ENCODE assay signal across 11 cellular contexts in the genomic region with DNA sequence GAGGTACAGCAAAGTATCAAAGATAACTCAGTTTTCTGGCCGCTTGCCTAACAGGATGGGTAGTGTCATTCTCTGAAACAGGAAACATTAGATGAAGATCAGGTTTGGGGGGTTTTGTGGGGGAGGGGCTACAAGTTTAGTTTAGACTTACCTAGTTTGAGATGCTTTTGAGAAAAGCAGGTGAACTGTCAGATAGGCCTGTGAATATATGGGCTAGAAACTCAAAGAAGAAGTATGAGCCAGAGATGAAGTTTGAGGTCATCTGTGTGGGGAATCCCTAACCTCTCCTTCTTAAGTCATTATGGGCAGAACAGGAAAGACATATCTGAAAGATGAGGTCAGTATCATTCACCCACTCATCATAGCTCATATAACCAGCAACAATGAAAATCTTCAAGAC. TPM values are rescaled to one million over a fixed set of nuclear protein-coding genes. Genes with fewer than 3 reads are reported as not detected.
DNase-seq lines count a peak whose midpoint lies in the region; ATAC-seq and TF ChIP-seq lines count a peak whose summit lies in the region.
"Had no signal": no experiment of that assay in that cellular context is flagged by ENCODE, and none has a peak within 500 bp of the region (broad histone marks: within the 10 kb centered on the region; RNA-seq: fewer than 3 reads in every experiment).

No MANE protein-coding gene starts in this region.

- intact Hi-C loops in activated naive CD4-positive, alpha-beta T cell treated with anti-CD3 and anti-CD28 coated beads for 36 hours (cut with micrococcal nuclease) = loop anchor here (1.0 to 2.0 kb wide), 3 partner anchors 14 to 76 kb away; partner anchors contain the start of genes LAYN and SIK2
- intact Hi-C loops in PC-3 (cut with micrococcal nuclease) = no loop called here

- peaks cover 3% of the 10 kb centered on the region for H3K27me3 Mint-ChIP-seq in activated naive CD4-positive, alpha-beta T cell treated with anti-CD3 and anti-CD28 coated beads for 36 hours (ENCODE audit: low read depth)
- H3K27me3 Mint-ChIP-seq in activated naive CD4-positive, alpha-beta T cell treated with anti-CD3 and anti-CD28 coated beads, Interleukin-2, amount 10 ng/mL, durations not matched to agents 7 days and 5 days = no peaks in the 10 kb centered on the region
- no peaks in the 10 kb centered on the region for H3K27me3 Mint-ChIP-seq in stimulated activated naive CD8-positive, alpha-beta T cell treated with anti-CD3 and anti-CD28 coated beads, Interleukin-15, amount 100 ng/mL, for 72 hours
- H3K27me3 Mint-ChIP-seq in progenitor cell of endocrine pancreas = peaks cover 11% of the 10 kb centered on the region

- H3K4me3 ChIP-seq in PC-3 (ENCODE audit: low read length) = no peak overlapping the region

- H3K4me1 Mint-ChIP-seq in activated naive CD4-positive, alpha-beta T cell treated with anti-CD3 and anti-CD28 coated beads for 36 hours (ENCODE audit: low read depth) = peaks cover 72% of the 10 kb centered on the region
- peaks cover 22% of the 10 kb centered on the region for H3K4me1 Mint-ChIP-seq in activated naive CD4-positive, alpha-beta T cell treated with anti-CD3 and anti-CD28 coated beads, Interleukin-2, amount 10 ng/mL, durations not matched to agents 7 days and 5 days
- peaks cover 70% of the 10 kb centered on the region for H3K4me1 Mint-ChIP-seq in stimulated activated naive CD8-positive, alpha-beta T cell treated with anti-CD3 and anti-CD28 coated beads, Interleukin-15, amount 100 ng/mL, for 72 hours
- no peaks in the 10 kb centered on the region for H3K4me1 Mint-ChIP-seq in progenitor cell of endocrine pancreas (ENCODE audit: low read depth)

- no peaks in the 10 kb centered on the region for H4K20me1 ChIP-seq in PC-3 (ENCODE audit: low read length)

- POLR2A ChIA-PET in PC-3 (lab: Charles Lee; ENCODE audit: unreplicated experiment) = no interaction called here

- no peaks in the 10 kb centered on the region for H3K9me3 Mint-ChIP-seq in activated naive CD4-positive, alpha-beta T cell treated with anti-CD3 and anti-CD28 coated beads for 36 hours
- H3K9me3 Mint-ChIP-seq in activated naive CD4-positive, alpha-beta T cell treated with anti-CD3 and anti-CD28 coated beads, Interleukin-2, amount 10 ng/mL, durations not matched to agents 7 days and 5 days = no peaks in the 10 kb centered on the region
- H3K9me3 Mint-ChIP-seq in stimulated activated naive CD8-positive, alpha-beta T cell treated with anti-CD3 and anti-CD28 coated beads, Interleukin-15, amount 100 ng/mL, for 72 hours = no peaks in the 10 kb centered on the region
- no peaks in the 10 kb centered on the region for H3K9me3 Mint-ChIP-seq in progenitor cell of endocrine pancreas (ENCODE audit: low read depth)

- no peaks in the 10 kb centered on the region for H3K79me2 ChIP-seq in PC-3 (ENCODE audit: low read length)

- H3K4me3 Mint-ChIP-seq in activated naive CD4-positive, alpha-beta T cell treated with anti-CD3 and anti-CD28 coated beads for 36 hours = no peak overlapping the region
- H3K4me3 Mint-ChIP-seq in activated naive CD4-positive, alpha-beta T cell treated with anti-CD3 and anti-CD28 coated beads, Interleukin-2, amount 10 ng/mL, durations not matched to agents 7 days and 5 days = no peak overlapping the region
- H3K4me3 Mint-ChIP-seq in stimulated activated naive CD8-positive, alpha-beta T cell treated with anti-CD3 and anti-CD28 coated beads, Interleukin-15, amount 100 ng/mL, for 72 hours = peak overlapping the region; percentile 36 to 44
- no peak overlapping the region for H3K4me3 Mint-ChIP-seq in progenitor cell of endocrine pancreas (ENCODE audit: low read depth)

- CTCF ChIA-PET in activated naive CD4-positive, alpha-beta T cell treated with anti-CD3 and anti-CD28 coated beads for 36 hours (lab: Charles Lee) = interaction anchor here (1.0 kb wide), 1 partner anchor 13 kb away, joined by 3 read pairs; no protein-coding TSS in a partner anchor
- CTCF ChIA-PET in activated naive CD4-positive, alpha-beta T cell treated with anti-CD3 and anti-CD28 coated beads, Interleukin-2, amount 10 ng/mL, durations not matched to agents 7 days and 5 days (lab: Charles Lee) = no interaction called here
- CTCF ChIA-PET in PC-3 (lab: Charles Lee) = interaction anchor here (0.6 to 1.2 kb wide), 2 partner anchors 71 to 72 kb away, joined by 3 read pairs; no protein-coding TSS in a partner anchor

- no peaks in the 10 kb centered on the region for H3K36me3 Mint-ChIP-seq in activated naive CD4-positive, alpha-beta T cell treated with anti-CD3 and anti-CD28 coated beads for 36 hours (ENCODE audit: low read depth)
- H3K36me3 Mint-ChIP-seq in activated naive CD4-positive, alpha-beta T cell treated with anti-CD3 and anti-CD28 coated beads, Interleukin-2, amount 10 ng/mL, durations not matched to agents 7 days and 5 days = no peaks in the 10 kb centered on the region
- no peaks in the 10 kb centered on the region for H3K36me3 Mint-ChIP-seq in progenitor cell of endocrine pancreas (ENCODE audit: insufficient read depth)

- H2AFZ ChIP-seq in PC-3 (ENCODE audit: low read length) = no peak overlapping the region

- DNase-seq in activated naive CD4-positive, alpha-beta T cell treated with anti-CD3 and anti-CD28 coated beads for 36 hours = peak; percentile 81
- DNase-seq in activated naive CD4-positive, alpha-beta T cell treated with anti-CD3 and anti-CD28 coated beads, Interleukin-2, amount 10 ng/mL, durations not matched to agents 7 days and 5 days = no peak
- DNase-seq in PC-3 (peak; percentile 59), epithelial cell of prostate (ENCODE audit: low read depth, low spot score) (peak; percentile 85), GM19240 (ENCODE audit: insufficient read length, low spot score) (no peak), progenitor cell of endocrine pancreas (ENCODE audit: low spot score, unreplicated experiment) (no peak)
- peak; percentile 46 to 67 for DNase-seq in stimulated activated naive CD8-positive, alpha-beta T cell treated with anti-CD3 and anti-CD28 coated beads, Interleukin-15, amount 100 ng/mL, for 72 hours
- DNase-seq: C1 segment of cervical spinal cord, NCI-H1092, RPMI8226 had no signal

- H3K9me3 ChIP-seq in PC-3 (ENCODE audit: low read length) = no peaks in the 10 kb centered on the region

- H3K9me2 ChIP-seq in PC-3 (replicated peaks; ENCODE audit: low read length) = no peaks in the 10 kb centered on the region

- H3K36me3 ChIP-seq in PC-3 (ENCODE audit: low read depth, low read length) = no peaks in the 10 kb centered on the region

- no peaks in the 10 kb centered on the region for H3K27me3 ChIP-seq in PC-3 (ENCODE audit: low read length)

- no peak for TF ChIP-seq CTCF in PC-3 (conservative IDR thresholded peaks at IDR 0.05; ENCODE audit: low read depth, low read length)
- TF ChIP-seq CTCF in progenitor cell of endocrine pancreas (IDR thresholded peaks at IDR 0.05; ENCODE audit: unreplicated experiment) = no peak

- peak overlapping the region; percentile 10; the same call in 1 of the 2 replicates for H3K4me2 ChIP-seq in PC-3 (ENCODE audit: low read length)

- no peak; the same call in 1 of the 2 replicates for ATAC-seq in PC-3
- peak; percentile 92 for ATAC-seq in stimulated activated naive CD8-positive, alpha-beta T cell treated with anti-CD3 and anti-CD28 coated beads, Interleukin-15, amount 100 ng/mL, for 72 hours
- ATAC-seq in GM19397 (IDR thresholded peaks at IDR 0.05; ENCODE audit: unreplicated experiment) = no peak

- peaks cover 34% of the 10 kb centered on the region for H3K4me1 ChIP-seq in PC-3 (ENCODE audit: insufficient read depth, low read length)

- no TSS peak for BruUV-seq in PC-3 (replicated peaks; lab: Mats Ljungman, UMichigan)

- H3K9ac ChIP-seq in PC-3 (ENCODE audit: low read length) = no peak overlapping the region

- peaks cover 9% of the 10 kb centered on the region for H3F3A ChIP-seq in PC-3 (ENCODE audit: low read length, unreplicated experiment)

- H3K27ac ChIP-seq in PC-3 (ENCODE audit: low read length) = 0 out of 2 replicates have a peak overlapping the region, but pooled peaks have one; percentile 18
- peak overlapping the region; percentile 86 for H3K27ac ChIP-seq in epithelial cell of prostate

- peak overlapping the region; percentile 67 for H3K27ac Mint-ChIP-seq in activated naive CD4-positive, alpha-beta T cell treated with anti-CD3 and anti-CD28 coated beads for 36 hours
- H3K27ac Mint-ChIP-seq in activated naive CD4-positive, alpha-beta T cell treated with anti-CD3 and anti-CD28 coated beads, Interleukin-2, amount 10 ng/mL, durations not matched to agents 7 days and 5 days = no peak overlapping the region
- peak overlapping the region in 1 of 2 donors; percentile 78 for H3K27ac Mint-ChIP-seq in stimulated activated naive CD8-positive, alpha-beta T cell treated with anti-CD3 and anti-CD28 coated beads, Interleukin-15, amount 100 ng/mL, for 72 hours
- no peak overlapping the region for H3K27ac Mint-ChIP-seq in progenitor cell of endocrine pancreas

RNA-seq across cellular contexts. Expression of gene HOATZ, which starts 11.9 kb away (rescaled TPM):
- total RNA-seq in activated naive CD4-positive, alpha-beta T cell treated with anti-CD3 and anti-CD28 coated beads for 36 hours = not detected
- total RNA-seq in PC-3 (2014; rRNA removed) (not detected in 2 replicates), progenitor cell of endocrine pancreas (not detected in 2 replicates)

RNA-seq across cellular contexts. Expression of gene LAYN, which starts 14.0 kb away (rescaled TPM):
- total RNA-seq in activated naive CD4-positive, alpha-beta T cell treated with anti-CD3 and anti-CD28 coated beads for 36 hours = 1 to 10 TPM; 3.5 to 4.1 TPM
- total RNA-seq in PC-3 (2014; rRNA removed) (0.47 TPM in 1 of 2 replicates, not detected in the other), progenitor cell of endocrine pancreas (4.5 and 5.1 TPM in 2 replicates)

RNA-seq across cellular contexts. Expression of gene BTG4, which starts 14.3 kb away (rescaled TPM):
- not detected for total RNA-seq in activated naive CD4-positive, alpha-beta T cell treated with anti-CD3 and anti-CD28 coated beads for 36 hours
- not detected in 2 replicates for total RNA-seq in PC-3 (2014; rRNA removed)
- not detected in 2 replicates for total RNA-seq in progenitor cell of endocrine pancreas

Comparison
In these comparisons a context has a peak if more than half of its experiments do, and no peak if none do; other contexts are left out.
1. DNase-seq: peak in activated naive CD4-positive, alpha-beta T cell treated with anti-CD3 and anti-CD28 coated beads for 36 hours (single experiment), PC-3 (single experiment), epithelial cell of prostate (single experiment) and stimulated activated naive CD8-positive, alpha-beta T cell treated with anti-CD3 and anti-CD28 coated beads, Interleukin-15, amount 100 ng/mL, for 72 hours (2 of 2); none in activated naive CD4-positive, alpha-beta T cell treated with anti-CD3 and anti-CD28 coated beads, Interleukin-2, amount 10 ng/mL, durations not matched to agents 7 days and 5 days (single experiment), GM19240 (single experiment) and progenitor cell of endocrine pancreas (single experiment).
2. H3K4me3 Mint-ChIP-seq: peak in stimulated activated naive CD8-positive, alpha-beta T cell treated with anti-CD3 and anti-CD28 coated beads, Interleukin-15, amount 100 ng/mL, for 72 hours (2 of 2); none in activated naive CD4-positive, alpha-beta T cell treated with anti-CD3 and anti-CD28 coated beads for 36 hours (single experiment), activated naive CD4-positive, alpha-beta T cell treated with anti-CD3 and anti-CD28 coated beads, Interleukin-2, amount 10 ng/mL, durations not matched to agents 7 days and 5 days (single experiment) and progenitor cell of endocrine pancreas (single experiment).